Comparison of ENCODE assay signal across 2 cellular contexts in genomic region chr22:22018825-22019658, GRCh38.
TF ChIP-seq lines count a peak whose summit lies in the region.

No MANE protein-coding gene starts in this region.

TF ChIP-seq in H1, 55 proteins besides CTCF, POLR2A, EP300 and RAD21:
- no peak for TF ChIP-seq JUND (IDR thresholded peaks at IDR 0.05; ENCODE audit: low read length)
- TF ChIP-seq JUN (IDR thresholded peaks at IDR 0.05; ENCODE audit: low read depth, low read length) = no peak
- no peak for TF ChIP-seq SIRT6 (IDR thresholded peaks at IDR 0.05; ENCODE audit: low read length)
- TF ChIP-seq ASH2L (IDR thresholded peaks at IDR 0.05; ENCODE audit: low read length) = no peak
- TF ChIP-seq BACH1 (IDR thresholded peaks at IDR 0.05; ENCODE audit: low read length) = no peak
- no peak for TF ChIP-seq RNF2 (IDR thresholded peaks at IDR 0.05; ENCODE audit: borderline replicate concordance, low read depth, low read length, missing control alignments, poor library complexity, severe bottlenecking)
- no peak for TF ChIP-seq POU5F1 (IDR thresholded peaks at IDR 0.05; ENCODE audit: low read depth, low read length)
- no peak for TF ChIP-seq EZH2 (IDR thresholded peaks at IDR 0.05; ENCODE audit: low read depth, low read length, severe bottlenecking)
- no peak for TF ChIP-seq POLR2AphosphoS5 (IDR thresholded peaks at IDR 0.05; ENCODE audit: low read depth, low read length)
- TF ChIP-seq RXRA (IDR thresholded peaks at IDR 0.05; ENCODE audit: insufficient read depth, low read depth, low read length) = no peak
- no peak for TF ChIP-seq NRF1 (IDR thresholded peaks at IDR 0.05; ENCODE audit: low read depth, low read length)
- no peak for TF ChIP-seq CREB1 (IDR thresholded peaks at IDR 0.05)
- TF ChIP-seq RBBP5 (IDR thresholded peaks at IDR 0.05; ENCODE audit: borderline replicate concordance, low read depth, low read length) = no peak

TF ChIP-seq in HEK293T, 16 proteins besides CTCF, POLR2A, EP300 and RAD21:
- TF ChIP-seq L3MBTL2 (conservative IDR thresholded peaks at IDR 0.05) (no peak), ELF4 (IDR thresholded peaks at IDR 0.05) (no peak), LEF1 (IDR thresholded peaks at IDR 0.05; ENCODE audit: borderline replicate concordance) (no peak), FOXK2 (IDR thresholded peaks at IDR 0.05) (no peak)
- TF ChIP-seq, protein P1, sequence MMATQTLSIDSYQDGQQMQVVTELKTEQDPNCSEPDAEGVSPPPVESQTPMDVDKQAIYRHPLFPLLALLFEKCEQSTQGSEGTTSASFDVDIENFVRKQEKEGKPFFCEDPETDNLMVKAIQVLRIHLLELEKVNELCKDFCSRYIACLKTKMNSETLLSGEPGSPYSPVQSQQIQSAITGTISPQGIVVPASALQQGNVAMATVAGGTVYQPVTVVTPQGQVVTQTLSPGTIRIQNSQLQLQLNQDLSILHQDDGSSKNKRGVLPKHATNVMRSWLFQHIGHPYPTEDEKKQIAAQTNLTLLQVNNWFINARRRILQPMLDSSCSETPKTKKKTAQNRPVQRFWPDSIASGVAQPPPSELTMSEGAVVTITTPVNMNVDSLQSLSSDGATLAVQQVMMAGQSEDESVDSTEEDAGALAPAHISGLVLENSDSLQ (IDR thresholded peaks at IDR 0.05) = no peak
